28 cellular contexts compared by ENCODE assay signal in the genomic region with DNA sequence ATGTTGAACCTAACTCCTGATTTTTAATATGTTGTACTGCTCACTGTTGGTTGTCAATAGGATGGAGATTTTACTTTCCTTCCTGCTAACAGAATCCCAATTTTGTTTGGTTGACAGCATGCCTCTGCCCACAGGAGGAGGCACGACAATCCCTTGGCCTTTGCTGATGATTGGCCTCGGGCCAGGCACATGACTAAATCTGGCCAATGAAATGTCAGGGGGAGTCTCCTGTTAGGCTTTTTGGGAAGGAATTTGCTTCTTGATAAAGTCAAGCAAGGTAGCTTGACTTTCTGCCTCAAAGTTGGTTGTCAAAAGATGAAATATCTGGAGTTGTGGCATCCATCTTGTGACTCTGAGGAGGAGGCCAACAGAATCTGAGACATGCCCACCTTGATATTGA. TPM values are rescaled to one million over a fixed set of nuclear protein-coding genes. Genes with fewer than 3 reads are reported as not detected.
"Had no signal": no experiment of that assay in that cellular context is flagged by ENCODE, and none has a peak within 500 bp of the region (broad histone marks: within the 10 kb centered on the region; RNA-seq: fewer than 3 reads in every experiment).

No MANE protein-coding gene starts in this region.

- DNase-seq: activated CD4-positive, alpha-beta T cell treated with anti-CD3 and anti-CD28 coated beads for 4 hours; activated CD8-positive, alpha-beta memory T cell treated with anti-CD3 and anti-CD28 coated beads, Interleukin-2, amount 50 U/mL, for 4 hours; activated CD8-positive, alpha-beta T cell treated with anti-CD3 and anti-CD28 coated beads for 36 hours; activated gamma-delta T cell treated with Interleukin-2 at 50 U/mL for 16 hours; activated naive CD4-positive, alpha-beta T cell treated with anti-CD3 and anti-CD28 coated beads, Interleukin-2, amount 10 ng/mL, durations not matched to agents 7 days and 5 days; activated naive CD8-positive, alpha-beta T cell treated with anti-CD3 and anti-CD28 coated beads, Interleukin-2, amount 10 ng/mL, durations not matched to agents 7 days and 5 days; activated T-cell treated with anti-CD3 and anti-CD28 coated beads, Interleukin-2, amount 50 U/mL, for 72 hours; adrenal gland; aorta; central memory CD4-positive, alpha-beta T cell; Kasumi-1; KBM-7; MV-4-11; NCI-H1092 treated with DMSO at 0.1 percent for 48 hours; NCI-H1417 treated with DMSO at 0.1 percent for 48 hours; NCI-H1694; NCI-H510A treated with DMSO at 0.1 percent for 48 hours; NCI-H69; NK-92 treated with Interleukin-12 subunit alpha and Interleukin-12 subunit beta, amount 100 ng/mL, for 24 hours; OCI-M1; SIG-M5; T-helper 17 cell; T1000 had no signal

- H3K27ac ChIP-seq: adrenal gland, VCaP had no signal

- H3K36me3 Mint-ChIP-seq: activated naive CD4-positive, alpha-beta T cell treated with anti-CD3 and anti-CD28 coated beads, Interleukin-2, amount 10 ng/mL, durations not matched to agents 7 days and 5 days; activated naive CD8-positive, alpha-beta T cell treated with anti-CD3 and anti-CD28 coated beads, Interleukin-2, amount 10 ng/mL, durations not matched to agents 7 days and 5 days had no signal

- H3K9me3 Mint-ChIP-seq: activated CD8-positive, alpha-beta T cell treated with anti-CD3 and anti-CD28 coated beads for 36 hours; activated naive CD4-positive, alpha-beta T cell treated with anti-CD3 and anti-CD28 coated beads, Interleukin-2, amount 10 ng/mL, durations not matched to agents 7 days and 5 days; activated naive CD8-positive, alpha-beta T cell treated with anti-CD3 and anti-CD28 coated beads, Interleukin-2, amount 10 ng/mL, durations not matched to agents 7 days and 5 days; activated T-cell treated with anti-CD3 and anti-CD28 coated beads, Interleukin-2, amount 50 U/mL, for 72 hours; activated T-helper 2 cell treated with anti-CD3 and anti-CD28 coated beads, Interferon-gamma antibody, Interleukin-2, Interleukin-4, amounts not matched to agents 10 μg/mL and 5 μg/mL and 100 μg/mL, durations not matched to agents 14 hours and 24 hours and 36 hours had no signal

- H3K36me3 ChIP-seq: adrenal gland had no signal

- FAIRE-seq: bronchial epithelial cell, RCC 7860, TTC549 had no signal

- ATAC-seq: activated CD8-positive, alpha-beta T cell treated with anti-CD3 and anti-CD28 coated beads for 36 hours; activated T-cell treated with anti-CD3 and anti-CD28 coated beads, Interleukin-2, amount 50 U/mL, for 72 hours; T-helper 17 cell had no signal

- H3K4me3 Mint-ChIP-seq: activated CD8-positive, alpha-beta T cell treated with anti-CD3 and anti-CD28 coated beads for 36 hours; activated naive CD4-positive, alpha-beta T cell treated with anti-CD3 and anti-CD28 coated beads, Interleukin-2, amount 10 ng/mL, durations not matched to agents 7 days and 5 days; activated naive CD8-positive, alpha-beta T cell treated with anti-CD3 and anti-CD28 coated beads, Interleukin-2, amount 10 ng/mL, durations not matched to agents 7 days and 5 days; activated T-cell treated with anti-CD3 and anti-CD28 coated beads, Interleukin-2, amount 50 U/mL, for 72 hours; T-helper 17 cell had no signal

- H3K4me1 Mint-ChIP-seq: activated naive CD4-positive, alpha-beta T cell treated with anti-CD3 and anti-CD28 coated beads, Interleukin-2, amount 10 ng/mL, durations not matched to agents 7 days and 5 days; activated naive CD8-positive, alpha-beta T cell treated with anti-CD3 and anti-CD28 coated beads, Interleukin-2, amount 10 ng/mL, durations not matched to agents 7 days and 5 days had no signal

- H3K27ac Mint-ChIP-seq: activated CD8-positive, alpha-beta T cell treated with anti-CD3 and anti-CD28 coated beads for 36 hours; activated naive CD4-positive, alpha-beta T cell treated with anti-CD3 and anti-CD28 coated beads, Interleukin-2, amount 10 ng/mL, durations not matched to agents 7 days and 5 days; activated naive CD8-positive, alpha-beta T cell treated with anti-CD3 and anti-CD28 coated beads, Interleukin-2, amount 10 ng/mL, durations not matched to agents 7 days and 5 days; activated T-cell treated with anti-CD3 and anti-CD28 coated beads, Interleukin-2, amount 50 U/mL, for 72 hours; activated T-helper 2 cell treated with anti-CD3 and anti-CD28 coated beads, Interferon-gamma antibody, Interleukin-2, Interleukin-4, amounts not matched to agents 10 μg/mL and 5 μg/mL and 100 μg/mL, durations not matched to agents 14 hours and 24 hours and 36 hours; T-helper 17 cell had no signal

- H3K4me1 ChIP-seq: adrenal gland had no signal

- H3K4me3 ChIP-seq: adrenal gland had no signal

- H3K9me3 ChIP-seq: adrenal gland had no signal

RNA-seq across cellular contexts. Expression of a gene that starts 6.8 kb away (rescaled TPM):
- total RNA-seq: activated T-helper 2 cell treated with anti-CD3 and anti-CD28 coated beads, Interferon-gamma antibody, Interleukin-2, Interleukin-4, amounts not matched to agents 10 μg/mL and 5 μg/mL and 100 μg/mL, durations not matched to agents 14 hours and 24 hours and 36 hours had no signal
